ENCODE assay signal across 31 cellular contexts in the genomic region with DNA sequence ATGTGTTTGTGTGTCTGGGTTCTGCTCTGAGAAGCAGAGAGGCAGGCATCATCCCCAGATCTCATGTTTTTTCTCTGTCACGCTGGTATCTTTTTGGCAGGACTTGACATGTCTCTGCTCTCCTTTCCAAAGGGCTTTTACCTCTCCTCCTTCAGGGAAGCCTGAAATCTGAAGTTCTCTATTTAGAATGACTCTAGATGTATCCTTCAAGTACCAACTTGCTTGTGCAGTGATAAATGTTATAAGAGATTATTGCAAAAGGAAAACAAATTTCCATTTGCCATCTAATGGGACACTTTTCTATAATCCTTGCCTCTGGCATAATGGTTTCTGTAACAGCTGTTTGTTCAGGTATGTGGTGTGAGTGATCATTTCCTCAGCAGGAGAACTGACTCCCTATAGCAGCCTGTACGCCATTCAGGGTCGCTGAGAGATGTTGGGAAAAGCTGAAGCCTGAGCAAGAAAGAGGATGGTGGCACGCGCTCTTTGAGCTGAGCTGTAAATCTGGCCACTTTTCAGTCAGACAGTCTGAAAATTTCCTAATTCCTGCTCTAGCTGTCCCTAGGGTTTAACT.
"Had no signal": no experiment of that assay in that cellular context is flagged by ENCODE, and none has a peak within 500 bp of the region (broad histone marks: within the 10 kb centered on the region; RNA-seq: fewer than 3 reads in every experiment).

No MANE protein-coding gene starts in this region.

- H3K36me3 ChIP-seq: adrenal gland, brain microvascular endothelial cell, MG63 had no signal

- H3K4me3 ChIP-seq: adrenal gland, MG63 had no signal

- H3K27ac ChIP-seq: adrenal gland, brain microvascular endothelial cell, VCaP had no signal

- ATAC-seq: activated naive CD4-positive, alpha-beta T cell treated with anti-CD3 and anti-CD28 coated beads, Interleukin-2, amount 50 U/mL, for 72 hours; activated T-cell treated with anti-CD3 and anti-CD28 coated beads, Interleukin-2, amount 50 U/mL, for 4 hours; Panc1 had no signal

- H3K27me3 ChIP-seq: brain microvascular endothelial cell, MG63 had no signal

- H3K9me3 ChIP-seq: adrenal gland, MG63 had no signal

- DNase-seq: activated B cell treated with CpG ODN at 0.5 μM for 24 hours; activated CD4-positive, alpha-beta memory T cell treated with anti-CD3 and anti-CD28 coated beads for 36 hours; activated CD4-positive, alpha-beta T cell treated with anti-CD3 and anti-CD28 coated beads for 4 hours; activated CD4-positive, alpha-beta T cell treated with anti-CD3 and anti-CD28 coated beads, Interleukin-2, amount 50 U/mL, for 1 hour; activated CD4-positive, CD25-positive, alpha-beta regulatory T cell treated with anti-CD3 and anti-CD28 coated beads, Interleukin-2, amount 50 U/mL, for 72 hours; activated CD8-positive, alpha-beta memory T cell treated with anti-CD3 and anti-CD28 coated beads, Interleukin-2, amount 50 U/mL, for 4 hours; activated gamma-delta T cell treated with Interleukin-2 at 50 U/mL for 16 hours; activated naive CD4-positive, alpha-beta T cell treated with anti-CD3 and anti-CD28 coated beads for 36 hours; activated T-cell treated with anti-CD3 and anti-CD28 coated beads for 4 hours; activated T-cell treated with anti-CD3 and anti-CD28 coated beads, Interleukin-2, amount 50 U/mL, for 4 hours; adrenal gland; brain microvascular endothelial cell; Karpas-422; KBM-7; MG63; NCI-H1048; NCI-H1105 treated with DMSO at 0.1 percent for 48 hours; NCI-H1436; NCI-H1694 treated with DMSO at 0.1 percent for 48 hours; NCI-H2029 treated with DMSO at 0.1 percent for 48 hours; NCI-H345; NCI-H524 treated with DMSO at 0.1 percent for 48 hours; Right ventricle myocardium superior; RPMI8226; SW 1271; T-helper 1 cell; T-helper 2 cell; T-helper 9 cell had no signal
